In the genomic region with DNA sequence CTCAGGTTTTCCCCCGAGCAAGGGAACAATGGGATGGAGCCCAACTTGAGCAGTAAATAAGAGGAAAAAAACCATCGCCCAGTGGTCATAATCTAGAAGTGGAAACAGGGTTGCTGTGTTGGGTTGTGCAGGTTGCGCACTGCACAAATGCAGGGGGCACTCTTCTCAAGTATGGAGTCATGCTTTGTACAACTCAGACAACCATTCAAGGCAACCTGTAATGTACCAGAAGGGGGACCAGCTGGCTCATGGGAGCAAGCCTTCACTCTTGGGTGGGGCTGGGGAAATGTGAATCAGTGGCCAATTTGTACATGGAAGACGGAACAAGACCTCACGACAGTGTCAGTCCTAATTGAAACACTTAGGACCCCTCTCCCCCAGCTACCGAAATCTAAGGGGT, we compare ENCODE assay signal across 2 cellular contexts.
TF ChIP-seq lines count a peak whose summit lies in the region.

No MANE protein-coding gene starts in this region.

TF ChIP-seq in GM23338, 12 proteins besides CTCF, POLR2A, EP300 and RAD21:
- TF ChIP-seq, protein P1, sequence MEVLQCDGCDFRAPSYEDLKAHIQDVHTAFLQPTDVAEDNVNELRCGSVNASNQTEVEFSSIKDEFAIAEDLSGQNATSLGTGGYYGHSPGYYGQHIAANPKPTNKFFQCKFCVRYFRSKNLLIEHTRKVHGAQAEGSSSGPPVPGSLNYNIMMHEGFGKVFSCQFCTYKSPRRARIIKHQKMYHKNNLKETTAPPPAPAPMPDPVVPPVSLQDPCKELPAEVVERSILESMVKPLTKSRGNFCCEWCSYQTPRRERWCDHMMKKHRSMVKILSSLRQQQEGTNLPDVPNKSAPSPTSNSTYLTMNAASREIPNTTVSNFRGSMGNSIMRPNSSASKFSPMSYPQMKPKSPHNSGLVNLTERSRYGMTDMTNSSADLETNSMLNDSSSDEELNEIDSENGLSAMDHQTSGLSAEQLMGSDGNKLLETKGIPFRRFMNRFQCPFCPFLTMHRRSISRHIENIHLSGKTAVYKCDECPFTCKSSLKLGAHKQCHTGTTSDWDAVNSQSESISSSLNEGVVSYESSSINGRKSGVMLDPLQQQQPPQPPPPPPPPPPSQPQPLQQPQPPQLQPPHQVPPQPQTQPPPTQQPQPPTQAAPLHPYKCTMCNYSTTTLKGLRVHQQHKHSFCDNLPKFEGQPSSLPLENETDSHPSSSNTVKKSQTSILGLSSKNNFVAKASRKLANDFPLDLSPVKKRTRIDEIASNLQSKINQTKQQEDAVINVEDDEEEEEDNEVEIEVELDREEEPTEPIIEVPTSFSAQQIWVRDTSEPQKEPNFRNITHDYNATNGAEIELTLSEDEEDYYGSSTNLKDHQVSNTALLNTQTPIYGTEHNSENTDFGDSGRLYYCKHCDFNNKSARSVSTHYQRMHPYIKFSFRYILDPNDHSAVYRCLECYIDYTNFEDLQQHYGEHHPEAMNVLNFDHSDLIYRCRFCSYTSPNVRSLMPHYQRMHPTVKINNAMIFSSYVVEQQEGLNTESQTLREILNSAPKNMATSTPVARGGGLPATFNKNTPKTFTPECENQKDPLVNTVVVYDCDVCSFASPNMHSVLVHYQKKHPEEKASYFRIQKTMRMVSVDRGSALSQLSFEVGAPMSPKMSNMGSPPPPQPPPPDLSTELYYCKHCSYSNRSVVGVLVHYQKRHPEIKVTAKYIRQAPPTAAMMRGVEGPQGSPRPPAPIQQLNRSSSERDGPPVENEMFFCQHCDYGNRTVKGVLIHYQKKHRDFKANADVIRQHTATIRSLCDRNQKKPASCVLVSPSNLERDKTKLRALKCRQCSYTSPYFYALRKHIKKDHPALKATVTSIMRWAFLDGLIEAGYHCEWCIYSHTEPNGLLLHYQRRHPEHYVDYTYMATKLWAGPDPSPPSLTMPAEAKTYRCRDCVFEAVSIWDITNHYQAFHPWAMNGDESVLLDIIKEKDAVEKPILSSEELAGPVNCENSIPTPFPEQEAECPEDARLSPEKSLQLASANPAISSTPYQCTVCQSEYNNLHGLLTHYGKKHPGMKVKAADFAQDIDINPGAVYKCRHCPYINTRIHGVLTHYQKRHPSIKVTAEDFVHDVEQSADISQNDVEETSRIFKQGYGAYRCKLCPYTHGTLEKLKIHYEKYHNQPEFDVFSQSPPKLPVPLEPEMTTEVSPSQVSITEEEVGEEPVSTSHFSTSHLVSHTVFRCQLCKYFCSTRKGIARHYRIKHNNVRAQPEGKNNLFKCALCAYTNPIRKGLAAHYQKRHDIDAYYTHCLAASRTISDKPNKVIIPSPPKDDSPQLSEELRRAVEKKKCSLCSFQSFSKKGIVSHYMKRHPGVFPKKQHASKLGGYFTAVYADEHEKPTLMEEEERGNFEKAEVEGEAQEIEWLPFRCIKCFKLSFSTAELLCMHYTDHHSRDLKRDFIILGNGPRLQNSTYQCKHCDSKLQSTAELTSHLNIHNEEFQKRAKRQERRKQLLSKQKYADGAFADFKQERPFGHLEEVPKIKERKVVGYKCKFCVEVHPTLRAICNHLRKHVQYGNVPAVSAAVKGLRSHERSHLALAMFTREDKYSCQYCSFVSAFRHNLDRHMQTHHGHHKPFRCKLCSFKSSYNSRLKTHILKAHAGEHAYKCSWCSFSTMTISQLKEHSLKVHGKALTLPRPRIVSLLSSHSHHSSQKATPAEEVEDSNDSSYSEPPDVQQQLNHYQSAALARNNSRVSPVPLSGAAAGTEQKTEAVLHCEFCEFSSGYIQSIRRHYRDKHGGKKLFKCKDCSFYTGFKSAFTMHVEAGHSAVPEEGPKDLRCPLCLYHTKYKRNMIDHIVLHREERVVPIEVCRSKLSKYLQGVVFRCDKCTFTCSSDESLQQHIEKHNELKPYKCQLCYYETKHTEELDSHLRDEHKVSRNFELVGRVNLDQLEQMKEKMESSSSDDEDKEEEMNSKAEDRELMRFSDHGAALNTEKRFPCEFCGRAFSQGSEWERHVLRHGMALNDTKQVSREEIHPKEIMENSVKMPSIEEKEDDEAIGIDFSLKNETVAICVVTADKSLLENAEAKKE (CRISPR knock-in tag; IDR thresholded peaks at IDR 0.05): no peak
- TF ChIP-seq, protein P2, sequence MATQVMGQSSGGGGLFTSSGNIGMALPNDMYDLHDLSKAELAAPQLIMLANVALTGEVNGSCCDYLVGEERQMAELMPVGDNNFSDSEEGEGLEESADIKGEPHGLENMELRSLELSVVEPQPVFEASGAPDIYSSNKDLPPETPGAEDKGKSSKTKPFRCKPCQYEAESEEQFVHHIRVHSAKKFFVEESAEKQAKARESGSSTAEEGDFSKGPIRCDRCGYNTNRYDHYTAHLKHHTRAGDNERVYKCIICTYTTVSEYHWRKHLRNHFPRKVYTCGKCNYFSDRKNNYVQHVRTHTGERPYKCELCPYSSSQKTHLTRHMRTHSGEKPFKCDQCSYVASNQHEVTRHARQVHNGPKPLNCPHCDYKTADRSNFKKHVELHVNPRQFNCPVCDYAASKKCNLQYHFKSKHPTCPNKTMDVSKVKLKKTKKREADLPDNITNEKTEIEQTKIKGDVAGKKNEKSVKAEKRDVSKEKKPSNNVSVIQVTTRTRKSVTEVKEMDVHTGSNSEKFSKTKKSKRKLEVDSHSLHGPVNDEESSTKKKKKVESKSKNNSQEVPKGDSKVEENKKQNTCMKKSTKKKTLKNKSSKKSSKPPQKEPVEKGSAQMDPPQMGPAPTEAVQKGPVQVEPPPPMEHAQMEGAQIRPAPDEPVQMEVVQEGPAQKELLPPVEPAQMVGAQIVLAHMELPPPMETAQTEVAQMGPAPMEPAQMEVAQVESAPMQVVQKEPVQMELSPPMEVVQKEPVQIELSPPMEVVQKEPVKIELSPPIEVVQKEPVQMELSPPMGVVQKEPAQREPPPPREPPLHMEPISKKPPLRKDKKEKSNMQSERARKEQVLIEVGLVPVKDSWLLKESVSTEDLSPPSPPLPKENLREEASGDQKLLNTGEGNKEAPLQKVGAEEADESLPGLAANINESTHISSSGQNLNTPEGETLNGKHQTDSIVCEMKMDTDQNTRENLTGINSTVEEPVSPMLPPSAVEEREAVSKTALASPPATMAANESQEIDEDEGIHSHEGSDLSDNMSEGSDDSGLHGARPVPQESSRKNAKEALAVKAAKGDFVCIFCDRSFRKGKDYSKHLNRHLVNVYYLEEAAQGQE (IDR thresholded peaks at IDR 0.05; ENCODE audit: unreplicated experiment): no peak
- no peak for TF ChIP-seq NANOG (IDR thresholded peaks at IDR 0.05; ENCODE audit: borderline replicate concordance)
- no peak for TF ChIP-seq POLR2AphosphoS5 (IDR thresholded peaks at IDR 0.05; ENCODE audit: low read depth)

TF ChIP-seq in K562, 482 proteins besides CTCF, POLR2A, EP300 and RAD21 (continues in another document):
- TF ChIP-seq NR3C1 (CRISPR knock-in tag; IDR thresholded peaks at IDR 0.05) (no peak), MYC (IDR thresholded peaks at IDR 0.05; ENCODE audit: low read depth, low read length) (0 out of 2 replicates have a peak, but pooled peaks have one; percentile 37), MYC (CRISPR knock-in tag; IDR thresholded peaks at IDR 0.05; ENCODE audit: borderline replicate concordance, low read depth) (no peak), ZKSCAN3 (CRISPR knock-in tag; IDR thresholded peaks at IDR 0.05) (no peak), HLTF (IDR thresholded peaks at IDR 0.05) (peak; percentile 92), ERF (CRISPR knock-in tag; IDR thresholded peaks at IDR 0.05) (no peak), RBM22 (IDR thresholded peaks at IDR 0.05; ENCODE audit: low read depth, low read length, poor library complexity, severe bottlenecking) (no peak)
- TF ChIP-seq, protein P3, sequence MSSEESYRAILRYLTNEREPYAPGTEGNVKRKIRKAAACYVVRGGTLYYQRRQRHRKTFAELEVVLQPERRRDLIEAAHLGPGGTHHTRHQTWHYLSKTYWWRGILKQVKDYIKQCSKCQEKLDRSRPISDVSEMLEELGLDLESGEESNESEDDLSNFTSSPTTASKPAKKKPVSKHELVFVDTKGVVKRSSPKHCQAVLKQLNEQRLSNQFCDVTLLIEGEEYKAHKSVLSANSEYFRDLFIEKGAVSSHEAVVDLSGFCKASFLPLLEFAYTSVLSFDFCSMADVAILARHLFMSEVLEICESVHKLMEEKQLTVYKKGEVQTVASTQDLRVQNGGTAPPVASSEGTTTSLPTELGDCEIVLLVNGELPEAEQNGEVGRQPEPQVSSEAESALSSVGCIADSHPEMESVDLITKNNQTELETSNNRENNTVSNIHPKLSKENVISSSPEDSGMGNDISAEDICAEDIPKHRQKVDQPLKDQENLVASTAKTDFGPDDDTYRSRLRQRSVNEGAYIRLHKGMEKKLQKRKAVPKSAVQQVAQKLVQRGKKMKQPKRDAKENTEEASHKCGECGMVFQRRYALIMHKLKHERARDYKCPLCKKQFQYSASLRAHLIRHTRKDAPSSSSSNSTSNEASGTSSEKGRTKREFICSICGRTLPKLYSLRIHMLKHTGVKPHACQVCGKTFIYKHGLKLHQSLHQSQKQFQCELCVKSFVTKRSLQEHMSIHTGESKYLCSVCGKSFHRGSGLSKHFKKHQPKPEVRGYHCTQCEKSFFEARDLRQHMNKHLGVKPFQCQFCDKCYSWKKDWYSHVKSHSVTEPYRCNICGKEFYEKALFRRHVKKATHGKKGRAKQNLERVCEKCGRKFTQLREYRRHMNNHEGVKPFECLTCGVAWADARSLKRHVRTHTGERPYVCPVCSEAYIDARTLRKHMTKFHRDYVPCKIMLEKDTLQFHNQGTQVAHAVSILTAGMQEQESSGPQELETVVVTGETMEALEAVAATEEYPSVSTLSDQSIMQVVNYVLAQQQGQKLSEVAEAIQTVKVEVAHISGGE (CRISPR knock-in tag; IDR thresholded peaks at IDR 0.05): 0 out of 6 replicates have a peak, but pooled peaks of 1 of the 3 experiments have one; percentile 19
- TF ChIP-seq, protein P4, sequence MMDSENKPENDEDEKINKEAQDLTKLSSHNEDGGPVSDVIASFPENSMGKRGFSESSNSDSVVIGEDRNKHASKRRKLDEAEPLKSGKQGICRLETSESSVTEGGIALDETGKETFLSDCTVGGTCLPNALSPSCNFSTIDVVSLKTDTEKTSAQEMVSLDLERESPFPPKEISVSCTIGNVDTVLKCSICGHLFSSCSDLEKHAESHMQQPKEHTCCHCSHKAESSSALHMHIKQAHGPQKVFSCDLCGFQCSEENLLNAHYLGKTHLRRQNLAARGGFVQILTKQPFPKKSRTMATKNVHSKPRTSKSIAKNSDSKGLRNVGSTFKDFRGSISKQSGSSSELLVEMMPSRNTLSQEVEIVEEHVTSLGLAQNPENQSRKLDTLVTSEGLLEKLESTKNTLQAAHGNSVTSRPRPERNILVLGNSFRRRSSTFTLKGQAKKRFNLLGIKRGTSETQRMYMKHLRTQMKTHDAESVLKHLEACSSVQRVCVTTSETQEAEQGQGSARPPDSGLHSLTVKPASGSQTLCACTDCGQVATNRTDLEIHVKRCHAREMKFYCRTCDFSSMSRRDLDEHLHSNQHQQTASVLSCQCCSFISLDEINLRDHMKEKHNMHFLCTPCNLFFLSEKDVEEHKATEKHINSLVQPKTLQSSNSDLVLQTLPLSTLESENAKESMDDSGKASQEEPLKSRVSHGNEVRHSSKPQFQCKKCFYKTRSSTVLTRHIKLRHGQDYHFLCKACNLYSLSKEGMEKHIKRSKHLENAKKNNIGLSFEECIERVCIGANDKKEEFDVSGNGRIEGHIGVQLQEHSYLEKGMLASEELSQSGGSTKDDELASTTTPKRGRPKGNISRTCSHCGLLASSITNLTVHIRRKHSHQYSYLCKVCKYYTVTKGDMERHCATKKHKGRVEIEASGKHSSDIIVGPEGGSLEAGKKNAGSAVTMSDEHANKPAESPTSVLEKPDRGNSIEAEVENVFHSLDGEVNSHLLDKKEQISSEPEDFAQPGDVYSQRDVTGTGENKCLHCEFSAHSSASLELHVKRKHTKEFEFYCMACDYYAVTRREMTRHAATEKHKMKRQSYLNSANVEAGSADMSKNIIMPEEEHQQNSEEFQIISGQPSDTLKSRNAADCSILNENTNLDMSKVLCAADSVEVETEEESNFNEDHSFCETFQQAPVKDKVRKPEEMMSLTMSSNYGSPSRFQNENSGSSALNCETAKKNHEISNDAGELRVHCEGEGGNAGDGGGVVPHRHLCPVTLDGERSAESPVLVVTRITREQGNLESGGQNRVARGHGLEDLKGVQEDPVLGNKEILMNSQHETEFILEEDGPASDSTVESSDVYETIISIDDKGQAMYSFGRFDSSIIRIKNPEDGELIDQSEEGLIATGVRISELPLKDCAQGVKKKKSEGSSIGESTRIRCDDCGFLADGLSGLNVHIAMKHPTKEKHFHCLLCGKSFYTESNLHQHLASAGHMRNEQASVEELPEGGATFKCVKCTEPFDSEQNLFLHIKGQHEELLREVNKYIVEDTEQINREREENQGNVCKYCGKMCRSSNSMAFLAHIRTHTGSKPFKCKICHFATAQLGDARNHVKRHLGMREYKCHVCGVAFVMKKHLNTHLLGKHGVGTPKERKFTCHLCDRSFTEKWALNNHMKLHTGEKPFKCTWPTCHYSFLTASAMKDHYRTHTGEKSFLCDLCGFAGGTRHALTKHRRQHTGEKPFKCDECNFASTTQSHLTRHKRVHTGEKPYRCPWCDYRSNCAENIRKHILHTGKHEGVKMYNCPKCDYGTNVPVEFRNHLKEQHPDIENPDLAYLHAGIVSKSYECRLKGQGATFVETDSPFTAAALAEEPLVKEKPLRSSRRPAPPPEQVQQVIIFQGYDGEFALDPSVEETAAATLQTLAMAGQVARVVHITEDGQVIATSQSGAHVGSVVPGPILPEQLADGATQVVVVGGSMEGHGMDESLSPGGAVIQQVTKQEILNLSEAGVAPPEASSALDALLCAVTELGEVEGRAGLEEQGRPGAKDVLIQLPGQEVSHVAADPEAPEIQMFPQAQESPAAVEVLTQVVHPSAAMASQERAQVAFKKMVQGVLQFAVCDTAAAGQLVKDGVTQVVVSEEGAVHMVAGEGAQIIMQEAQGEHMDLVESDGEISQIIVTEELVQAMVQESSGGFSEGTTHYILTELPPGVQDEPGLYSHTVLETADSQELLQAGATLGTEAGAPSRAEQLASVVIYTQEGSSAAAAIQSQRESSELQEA (IDR thresholded peaks at IDR 0.05; ENCODE audit: low read depth): no peak
- TF ChIP-seq, protein P5, sequence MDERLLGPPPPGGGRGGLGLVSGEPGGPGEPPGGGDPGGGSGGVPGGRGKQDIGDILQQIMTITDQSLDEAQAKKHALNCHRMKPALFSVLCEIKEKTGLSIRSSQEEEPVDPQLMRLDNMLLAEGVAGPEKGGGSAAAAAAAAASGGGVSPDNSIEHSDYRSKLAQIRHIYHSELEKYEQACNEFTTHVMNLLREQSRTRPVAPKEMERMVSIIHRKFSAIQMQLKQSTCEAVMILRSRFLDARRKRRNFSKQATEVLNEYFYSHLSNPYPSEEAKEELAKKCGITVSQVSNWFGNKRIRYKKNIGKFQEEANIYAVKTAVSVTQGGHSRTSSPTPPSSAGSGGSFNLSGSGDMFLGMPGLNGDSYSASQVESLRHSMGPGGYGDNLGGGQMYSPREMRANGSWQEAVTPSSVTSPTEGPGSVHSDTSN (CRISPR knock-in tag; IDR thresholded peaks at IDR 0.05; ENCODE audit: low read depth): no peak
- TF ChIP-seq, protein P5 (tag; conservative IDR thresholded peaks at IDR 0.05; ENCODE audit: low read depth): no peak
